ENCODE assay signal across 1 cellular context in genomic region chr16:69836252-69836651, GRCh38.
TF ChIP-seq lines count a peak whose summit lies in the region.

No MANE protein-coding gene starts in this region.

TF ChIP-seq in SK-N-SH, 30 proteins besides CTCF, POLR2A, EP300 and RAD21 (continued from another document):
- no peak for TF ChIP-seq REST (IDR thresholded peaks at IDR 0.05; ENCODE audit: low read depth, low read length)
- TF ChIP-seq, protein P1, sequence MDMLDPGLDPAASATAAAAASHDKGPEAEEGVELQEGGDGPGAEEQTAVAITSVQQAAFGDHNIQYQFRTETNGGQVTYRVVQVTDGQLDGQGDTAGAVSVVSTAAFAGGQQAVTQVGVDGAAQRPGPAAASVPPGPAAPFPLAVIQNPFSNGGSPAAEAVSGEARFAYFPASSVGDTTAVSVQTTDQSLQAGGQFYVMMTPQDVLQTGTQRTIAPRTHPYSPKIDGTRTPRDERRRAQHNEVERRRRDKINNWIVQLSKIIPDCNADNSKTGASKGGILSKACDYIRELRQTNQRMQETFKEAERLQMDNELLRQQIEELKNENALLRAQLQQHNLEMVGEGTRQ (IDR thresholded peaks at IDR 0.05; ENCODE audit: borderline replicate concordance, low read depth, low read length): no peak
- no peak for TF ChIP-seq NRF1 (IDR thresholded peaks at IDR 0.05; ENCODE audit: low read depth, low read length)
- TF ChIP-seq RCOR1 (IDR thresholded peaks at IDR 0.05; ENCODE audit: low read length): 0 out of 2 replicates have a peak, but pooled peaks have one; percentile 16
